9 cellular contexts compared by ENCODE assay signal in the genomic region with DNA sequence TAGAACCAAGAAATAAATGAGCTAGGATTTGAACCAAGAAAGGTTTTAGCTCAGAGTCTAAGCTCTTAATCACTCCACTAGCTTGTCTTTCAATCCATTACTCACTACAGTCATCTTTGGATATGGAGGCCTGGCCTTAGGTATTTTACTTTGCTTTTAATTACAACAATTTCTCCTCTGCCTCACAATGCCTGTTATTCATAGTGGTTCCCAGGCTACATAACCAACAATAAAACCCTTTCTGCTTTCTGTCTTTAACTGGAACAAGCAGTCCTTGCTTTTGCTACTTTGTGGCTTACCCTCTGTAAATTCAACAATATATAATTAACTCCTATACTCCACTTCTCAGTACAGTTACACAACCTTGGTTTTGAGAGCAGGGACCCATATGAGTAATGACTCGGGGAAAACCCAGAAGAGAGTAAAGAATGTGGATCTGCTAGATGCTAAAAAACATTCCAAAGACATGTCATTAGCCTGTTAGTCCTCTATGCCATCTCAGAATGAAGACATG.
DNase-seq lines count a peak whose midpoint lies in the region; ATAC-seq, FAIRE-seq and TF ChIP-seq lines count a peak whose summit lies in the region.
"Had no signal": no experiment of that assay in that cellular context is flagged by ENCODE, and none has a peak within 500 bp of the region (broad histone marks: within the 10 kb centered on the region; RNA-seq: fewer than 3 reads in every experiment).

No MANE protein-coding gene starts in this region.

- no peaks in the 10 kb centered on the region for H3K27me3 ChIP-seq in muscle layer of duodenum (ENCODE audit: low read depth, low read length)

- H3K4me3 ChIP-seq in muscle layer of duodenum (ENCODE audit: low read depth in 1 of 2, low read length in 2 of 2), result no peak overlapping the region

- peaks cover 8% of the 10 kb centered on the region for H3K4me1 Mint-ChIP-seq in activated T-cell treated with anti-CD3 and anti-CD28 coated beads, Interleukin-2, amount 50 U/mL, for 4 hours (ENCODE audit: low read depth)
- H3K4me1 Mint-ChIP-seq in progenitor cell of endocrine pancreas (ENCODE audit: low read depth), result peaks cover 1% of the 10 kb centered on the region

- ATAC-seq in activated T-cell treated with anti-CD3 and anti-CD28 coated beads, Interleukin-2, amount 50 U/mL, for 4 hours, result peak; percentile 80 to 90
- ATAC-seq in HG03108 (IDR thresholded peaks at IDR 0.05; ENCODE audit: unreplicated experiment), result peak; percentile 79

- H3K9me3 Mint-ChIP-seq in activated T-cell treated with anti-CD3 and anti-CD28 coated beads, Interleukin-2, amount 50 U/mL, for 4 hours, result no peaks in the 10 kb centered on the region
- no peaks in the 10 kb centered on the region for H3K9me3 Mint-ChIP-seq in progenitor cell of endocrine pancreas (ENCODE audit: low read depth)

- peaks cover 0 to 4% of the 10 kb centered on the region in 2 donors for H3K4me1 ChIP-seq in muscle layer of duodenum (ENCODE audit: control insufficient read depth in 1 of 2, insufficient read depth in 2 of 2, low read length in 2 of 2)

- H3K4me3 Mint-ChIP-seq in activated T-cell treated with anti-CD3 and anti-CD28 coated beads, Interleukin-2, amount 50 U/mL, for 4 hours, result no peak overlapping the region
- no peak overlapping the region for H3K4me3 Mint-ChIP-seq in progenitor cell of endocrine pancreas (ENCODE audit: low read depth)

- FAIRE-seq in urothelium cell line (lab: Jason Lieb, UNC), result no peak

- no peak overlapping the region for H3K27ac Mint-ChIP-seq in progenitor cell of endocrine pancreas

- H3K27me3 Mint-ChIP-seq in activated T-cell treated with anti-CD3 and anti-CD28 coated beads, Interleukin-2, amount 50 U/mL, for 4 hours (ENCODE audit: low read depth), result no peaks in the 10 kb centered on the region
- no peaks in the 10 kb centered on the region for H3K27me3 Mint-ChIP-seq in progenitor cell of endocrine pancreas

- peak overlapping the region; percentile 44 for H3K27ac ChIP-seq in muscle layer of duodenum (ENCODE audit: low read length)

- peaks cover 19 to 20% of the 10 kb centered on the region in 2 donors for H3K36me3 ChIP-seq in muscle layer of duodenum (ENCODE audit: control insufficient read depth in 1 of 2, insufficient read depth in 2 of 2, low read length in 2 of 2)

- H3K36me3 Mint-ChIP-seq in activated T-cell treated with anti-CD3 and anti-CD28 coated beads, Interleukin-2, amount 50 U/mL, for 4 hours (ENCODE audit: insufficient read depth), result peaks cover 2% of the 10 kb centered on the region
- peaks cover 16% of the 10 kb centered on the region for H3K36me3 Mint-ChIP-seq in progenitor cell of endocrine pancreas (ENCODE audit: insufficient read depth)

- no peak for DNase-seq in activated T-cell treated with anti-CD3 and anti-CD28 coated beads, Interleukin-2, amount 50 U/mL, for 4 hours
- DNase-seq in activated T-cell treated with anti-CD3 and anti-CD28 coated beads, Interleukin-2, amount 50 U/mL, for 48 hours, result no peak
- DNase-seq in amniotic stem cell (lab: John Stamatoyannopoulos, UW) (peak; percentile 37), urothelium cell line (ENCODE audit: low spot score) (no peak), progenitor cell of endocrine pancreas (ENCODE audit: low spot score, unreplicated experiment) (no peak)
- no peak for DNase-seq in activated CD4-positive, alpha-beta T cell treated with anti-CD3 and anti-CD28 coated beads for 48 hours
- DNase-seq: DND-41 had no signal

- H3K9me3 ChIP-seq in muscle layer of duodenum (ENCODE audit: control insufficient read depth in 1 of 2, low read length in 2 of 2), result no peaks in the 10 kb centered on the region

- no peak for TF ChIP-seq CTCF in progenitor cell of endocrine pancreas (IDR thresholded peaks at IDR 0.05; ENCODE audit: unreplicated experiment)
